21 cellular contexts compared by ENCODE assay signal in the genomic region with DNA sequence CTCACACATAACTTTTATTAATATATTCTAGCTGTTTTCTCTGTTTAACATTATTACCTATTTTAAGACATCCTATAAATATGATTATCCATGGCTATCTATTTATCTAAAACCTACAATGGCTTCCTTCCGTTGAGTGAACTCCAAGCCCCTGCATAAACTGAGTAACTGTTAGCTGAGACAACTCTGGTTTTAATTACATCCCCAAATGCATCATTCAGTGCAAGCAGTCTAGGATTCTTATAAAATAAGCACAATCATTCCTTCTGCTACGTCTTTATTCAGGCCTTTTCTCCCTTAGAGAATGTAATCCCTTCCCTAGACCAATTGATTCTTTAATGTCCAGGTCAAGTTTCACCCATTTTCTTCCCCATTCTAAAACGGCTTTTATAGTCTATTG. TPM values are rescaled to one million over a fixed set of nuclear protein-coding genes. Genes with fewer than 3 reads are reported as not detected.
"Had no signal": no experiment of that assay in that cellular context is flagged by ENCODE, and none has a peak within 500 bp of the region (broad histone marks: within the 10 kb centered on the region; RNA-seq: fewer than 3 reads in every experiment).

No MANE protein-coding gene starts in this region.

- H3K27me3 ChIP-seq: esophagus squamous epithelium, gastrocnemius medialis, heart right ventricle, neutrophil, right lobe of liver, tibial artery, upper lobe of left lung, uterus had no signal

- ATAC-seq: gastrocnemius medialis; heart right ventricle; left lobe of liver; mucosa of descending colon; naive thymus-derived CD8-positive, alpha-beta T cell; psoas muscle; right lobe of liver; stimulated activated effector memory CD8-positive, alpha-beta T cell treated with anti-CD3 and anti-CD28 coated beads, Interleukin-12 subunit alpha, Interleukin-12 subunit beta, amount 100 ng/mL, for 72 hours; stimulated activated naive CD8-positive, alpha-beta T cell treated with anti-CD3 and anti-CD28 coated beads, Interleukin-15, Interleukin-2, amounts not matched to agents 100 U/mL and 50 U/mL, for 24 hours had no signal

- H3K36me3 ChIP-seq: esophagus squamous epithelium, gastrocnemius medialis, heart right ventricle, neutrophil, right lobe of liver, tibial artery, upper lobe of left lung, uterus had no signal

- DNase-seq: effector memory CD4-positive, alpha-beta T cell; esophagus squamous epithelium; gastrocnemius medialis; heart right ventricle; hypothalamus; mammary epithelial cell; mucosa of descending colon; naive thymus-derived CD8-positive, alpha-beta T cell; psoas muscle; retina; right lobe of liver; stimulated activated CD4-positive, alpha-beta T cell treated with anti-CD3 and anti-CD28 coated beads, Interleukin-4, amount 100 ng/mL, for 1 hour; stimulated activated CD8-positive, alpha-beta memory T cell treated with anti-CD3 and anti-CD28 coated beads, Interleukin-4, amount 100 ng/mL, for 48 hours; stimulated activated naive CD8-positive, alpha-beta T cell treated with anti-CD3 and anti-CD28 coated beads, Interleukin-15, Interleukin-2, amounts not matched to agents 100 U/mL and 50 U/mL, for 24 hours; tibial artery; upper lobe of left lung; uterus had no signal

- H3K4me3 ChIP-seq: esophagus squamous epithelium, gastrocnemius medialis, heart right ventricle, mucosa of descending colon, psoas muscle, right lobe of liver, tibial artery, upper lobe of left lung, uterus had no signal

- H3K9me3 ChIP-seq: gastrocnemius medialis, neutrophil, psoas muscle, right lobe of liver, uterus had no signal

- H3K27ac ChIP-seq: esophagus squamous epithelium, gastrocnemius medialis, heart right ventricle, neutrophil, psoas muscle, right lobe of liver, tibial artery, upper lobe of left lung, uterus had no signal

- H3K4me1 ChIP-seq: esophagus squamous epithelium, gastrocnemius medialis, psoas muscle, right lobe of liver, upper lobe of left lung, uterus had no signal

RNA-seq across cellular contexts. Expression of a gene that starts 57.6 kb away (rescaled TPM):
- total RNA-seq: esophagus squamous epithelium; gastrocnemius medialis; mammary epithelial cell; naive thymus-derived CD8-positive, alpha-beta T cell; psoas muscle; upper lobe of left lung had no signal
- polyA plus RNA-seq: heart right ventricle; mammary epithelial cell; naive thymus-derived CD8-positive, alpha-beta T cell; neural cell had no signal
